ENCODE assay signal across 12 cellular contexts in genomic region chr3:23129062-23129461, GRCh38.
DNase-seq lines count a peak whose midpoint lies in the region; ATAC-seq, FAIRE-seq and TF ChIP-seq lines count a peak whose summit lies in the region.
"Had no signal": no experiment of that assay in that cellular context is flagged by ENCODE, and none has a peak within 500 bp of the region (broad histone marks: within the 10 kb centered on the region; RNA-seq: fewer than 3 reads in every experiment).

No MANE protein-coding gene starts in this region.

- peak overlapping the region; percentile 65 for H3K4me3 ChIP-seq in PC-3 (ENCODE audit: low read length)
- H3K4me3 ChIP-seq in gastrocnemius medialis: peak overlapping the region; percentile 31 to 42 (median 38)

- H3K9me2 ChIP-seq in PC-3 (replicated peaks; ENCODE audit: low read length): no peaks in the 10 kb centered on the region; the same call in 1 of the 2 replicates

- no peaks in the 10 kb centered on the region for H3K9me3 ChIP-seq in PC-3 (ENCODE audit: low read length)
- no peaks in the 10 kb centered on the region for H3K9me3 ChIP-seq in gastrocnemius medialis

- H3K36me3 ChIP-seq in PC-3 (ENCODE audit: low read depth, low read length): no peaks in the 10 kb centered on the region
- no peaks in the 10 kb centered on the region for H3K36me3 ChIP-seq in gastrocnemius medialis

- peak overlapping the region; percentile 40; the same call in 1 of the 2 replicates for H3K27ac ChIP-seq in PC-3 (ENCODE audit: low read length)
- H3K27ac ChIP-seq in gastrocnemius medialis: peak overlapping the region; percentile 63 to 76 (median 70)
- H3K27ac ChIP-seq in RWPE1: no peak overlapping the region

- BruUV-seq in PC-3 (replicated peaks; lab: Mats Ljungman, UMichigan): no TSS peak

- no peak for FAIRE-seq in HTR-8/SVneo (lab: Jason Lieb, UNC)

- peak; percentile 6; the same call in 1 of the 2 replicates for ATAC-seq in PC-3
- peak; percentile 86 to 88 for ATAC-seq in gastrocnemius medialis
- no peak for ATAC-seq in GM18505 (IDR thresholded peaks at IDR 0.05; ENCODE audit: unreplicated experiment)

- DNase-seq in ELR (ENCODE audit: low read depth) (peak; percentile 3), PC-3 (peak; percentile 5), fibroblast of peridontal ligament (ENCODE audit: extremely low read depth) (peak; percentile 62), gastrocnemius medialis (no peak), NAMALWA (ENCODE audit: low spot score) (no peak), RWPE1 (ENCODE audit: low spot score) (no peak), HTR-8/SVneo (ENCODE audit: insufficient read length, low spot score) (no peak)
- DNase-seq: cerebellar nuclear complex, MV-4-11, NCI-H2171, SHP77 treated with DMSO at 0.1 percent for 48 hours had no signal

- H3K27me3 ChIP-seq in PC-3 (ENCODE audit: low read length) (no peaks in the 10 kb centered on the region), gastrocnemius medialis (no peaks in the 10 kb centered on the region)

- POLR2A ChIA-PET in PC-3 (lab: Charles Lee; ENCODE audit: unreplicated experiment) (no interaction called here), RWPE1 (lab: Yijun Ruan, JAX; ENCODE audit: low non-redundant PET) (no interaction called here)

- no peaks in the 10 kb centered on the region for H3K79me2 ChIP-seq in PC-3 (ENCODE audit: low read length)

- TF ChIP-seq POLR2A in gastrocnemius medialis (IDR thresholded peaks at IDR 0.05) (no peak), GM18505 (IDR thresholded peaks at IDR 0.05; ENCODE audit: borderline replicate concordance, extremely low read depth, insufficient read depth, insufficient read length) (no peak)

- CTCF ChIA-PET in PC-3 (lab: Charles Lee) (interaction anchor here (0.6 kb wide), 1 partner anchor 43 kb away, joined by 3 read pairs; no protein-coding TSS in a partner anchor), RWPE1 (lab: Yijun Ruan, JAX) (no interaction called here)

- peak overlapping the region; percentile 77 for H2AFZ ChIP-seq in PC-3 (ENCODE audit: low read length)

- H3K4me2 ChIP-seq in PC-3 (ENCODE audit: low read length): peak overlapping the region; percentile 81

- intact Hi-C loops in PC-3 (cut with micrococcal nuclease) (no loop called here), gastrocnemius medialis (cut with DNase I; ENCODE audit: low total_unique reads) (no loop called here)

- in situ Hi-C loops in gastrocnemius medialis (cut with MboI; ENCODE audit: low sequenced_read_pairs in 4 of 4): no loop called here

- no peaks in the 10 kb centered on the region for H4K20me1 ChIP-seq in PC-3 (ENCODE audit: low read length)

- no peaks in the 10 kb centered on the region for H3F3A ChIP-seq in PC-3 (ENCODE audit: low read length, unreplicated experiment)

- H3K4me1 ChIP-seq in PC-3 (ENCODE audit: insufficient read depth, low read length) (peaks cover 14% of the 10 kb centered on the region), gastrocnemius medialis (peaks cover 8 to 17% of the 10 kb centered on the region in 2 donors)

- peak overlapping the region; percentile 1; the same call in 1 of the 2 replicates for H3K9ac ChIP-seq in PC-3 (ENCODE audit: low read length)

- TF ChIP-seq CTCF in PC-3 (conservative IDR thresholded peaks at IDR 0.05; ENCODE audit: low read depth, low read length) (no peak), gastrocnemius medialis (IDR thresholded peaks at IDR 0.05 in 4 of 5, conservative IDR thresholded peaks at IDR 0.05 in 1 of 5) (no peak), RWPE1 (conservative IDR thresholded peaks at IDR 0.05; ENCODE audit: low read depth) (no peak)

Comparison
In these comparisons a context has a peak if more than half of its experiments do, and no peak if none do; other contexts are left out.
1. DNase-seq: peak in ELR (single experiment), PC-3 (single experiment) and fibroblast of peridontal ligament (single experiment); none in gastrocnemius medialis (0 of 2), NAMALWA (single experiment), RWPE1 (single experiment) and HTR-8/SVneo (single experiment).